Comparison of ENCODE assay signal across 21 cellular contexts in genomic region chr14:96263347-96264199, GRCh38. TPM values are rescaled to one million over a fixed set of nuclear protein-coding genes. Genes with fewer than 3 reads are reported as not detected.
A peak's percentile ranks its signal among the peaks of the same experiment; 100 is the strongest.
DNase-seq lines count a peak whose midpoint lies in the region; ATAC-seq, FAIRE-seq and TF ChIP-seq lines count a peak whose summit lies in the region.
"Had no signal": no experiment of that assay in that cellular context is flagged by ENCODE, and none has a peak within 500 bp of the region (broad histone marks: within the 10 kb centered on the region; RNA-seq: fewer than 3 reads in every experiment).

No MANE protein-coding gene starts in this region.

- H3K4me1 ChIP-seq in body of pancreas, result peaks cover 67% of the 10 kb centered on the region
- peaks cover 19% of the 10 kb centered on the region for H3K4me1 ChIP-seq in mucosa of descending colon (ENCODE audit: low read depth)
- H3K4me1 ChIP-seq: breast epithelium had no signal

- no peak for TF ChIP-seq POLR2A in GM12891 (IDR thresholded peaks at IDR 0.05; ENCODE audit: low read depth, low read length)
- TF ChIP-seq POLR2A in body of pancreas (IDR thresholded peaks at IDR 0.05), result no peak

- intact Hi-C loops in body of pancreas (cut with DNase I), result no loop called here
- intact Hi-C loops in mucosa of descending colon (cut with DNase I, micrococcal nuclease), result no loop called here
- intact Hi-C loops in posterior vena cava (cut with DNase I), result no loop called here

- no peak overlapping the region for H3K4me3 ChIP-seq in body of pancreas
- no peak overlapping the region for H3K4me3 ChIP-seq in mucosa of descending colon
- H3K4me3 ChIP-seq: BLaER1 treated with 17β-estradiol and CSF1 and Interleukin-3, amounts not matched to agents 10 nM and 100 nM; breast epithelium; heart right ventricle; upper lobe of left lung had no signal

- TF ChIP-seq CTCF in body of pancreas (IDR thresholded peaks at IDR 0.05), result no peak
- TF ChIP-seq CTCF in mucosa of descending colon (IDR thresholded peaks at IDR 0.05), result no peak

- no peak for FAIRE-seq in GM12891 (lab: Jason Lieb, UNC)
- FAIRE-seq: islet of Langerhans had no signal

- DNase-seq in GM12891 (ENCODE audit: insufficient read length, low spot score) (no peak), LoVo (ENCODE audit: low spot score) (peak; percentile 20), body of pancreas (peak in 1 of 4 donors; percentile 34), mucosa of descending colon (peak in 1 of 3 donors; percentile 59), ACHN (no peak), D341Med (ENCODE audit: low spot score) (no peak), posterior vena cava (ENCODE audit: low spot score) (no peak)
- DNase-seq: activated CD8-positive, alpha-beta T cell treated with anti-CD3 and anti-CD28 coated beads, Interleukin-2, amount 10 ng/mL, durations not matched to agents 7 days and 5 days; effector CD4-positive, alpha-beta T cell; heart right ventricle; NCI-H187; NCI-H446 treated with DMSO at 0.1 percent for 48 hours; stimulated activated CD4-positive, alpha-beta T cell treated with anti-CD3 and anti-CD28 coated beads, Interleukin-15, amount 100 ng/mL, for 24 hours; stimulated activated naive CD8-positive, alpha-beta T cell treated with anti-CD3 and anti-CD28 coated beads, Interleukin-15, Interleukin-2, amounts not matched to agents 100 U/mL and 50 U/mL, for 24 hours had no signal

- ATAC-seq in body of pancreas (no peak), mucosa of descending colon (peak; percentile 81), HG02884 (IDR thresholded peaks at IDR 0.05; ENCODE audit: unreplicated experiment) (no peak)
- ATAC-seq: activated CD8-positive, alpha-beta T cell treated with anti-CD3 and anti-CD28 coated beads, Interleukin-2, amount 10 ng/mL, durations not matched to agents 7 days and 5 days; heart right ventricle; Panc1; stimulated activated naive CD8-positive, alpha-beta T cell treated with anti-CD3 and anti-CD28 coated beads, Interleukin-15, Interleukin-2, amounts not matched to agents 100 U/mL and 50 U/mL, for 24 hours had no signal

- H3K27me3 ChIP-seq in body of pancreas, result no peaks in the 10 kb centered on the region
- H3K27me3 ChIP-seq: BLaER1 treated with 17β-estradiol and CSF1 and Interleukin-3, amounts not matched to agents 10 nM and 100 nM; breast epithelium; upper lobe of left lung had no signal

- H3K36me3 ChIP-seq in body of pancreas (replicated peaks in 1 of 2; ENCODE audit: insufficient read depth in 1 of 2, low read depth in 2 of 2), result no peaks in the 10 kb centered on the region
- no peaks in the 10 kb centered on the region for H3K36me3 ChIP-seq in mucosa of descending colon (ENCODE audit: low read depth)
- H3K36me3 ChIP-seq: BLaER1 treated with 17β-estradiol and CSF1 and Interleukin-3, amounts not matched to agents 10 nM and 100 nM; breast epithelium; heart right ventricle; upper lobe of left lung had no signal

- H3K9me3 ChIP-seq in body of pancreas, result no peaks in the 10 kb centered on the region
- H3K9me3 ChIP-seq in mucosa of descending colon, result no peaks in the 10 kb centered on the region
- H3K9me3 ChIP-seq: breast epithelium, upper lobe of left lung had no signal

- WGBS in body of pancreas, 2 donors, result 80% methylated on average over 11 to 20 of the region's 20 CpGs

- H3K27ac ChIP-seq in body of pancreas, result peak overlapping the region in 3 of 4 donors; percentile 20 to 93 (median 83)
- H3K27ac ChIP-seq: BLaER1 treated with 17β-estradiol and CSF1 and Interleukin-3, amounts not matched to agents 10 nM and 100 nM; breast epithelium; heart right ventricle; upper lobe of left lung had no signal

- in situ Hi-C loops in ACHN (cut with HindIII; ENCODE audit: low pct_ligation_motif_present, low pct_unique_long_range_greater_than_20kb, low sequenced_read_pairs), result no loop called here

TF ChIP-seq in GM12891, 5 proteins besides CTCF, POLR2A, EP300 and RAD21:
- TF ChIP-seq PAX5 (IDR thresholded peaks at IDR 0.05; ENCODE audit: insufficient read depth, low read length, severe bottlenecking) (no peak), SPI1 (IDR thresholded peaks at IDR 0.05; ENCODE audit: low read depth, low read length) (peak; percentile 5; the same call in 1 of the 2 replicates)

RNA-seq across cellular contexts. Expression of gene BDKRB1, which starts 7.6 kb away (rescaled TPM):
- polyA plus RNA-seq in GM12891 (2012; ENCODE audit: low read depth, missing spikeins), result 0.35 TPM
- total RNA-seq in body of pancreas, result not detected
- 10 to 100 TPM in 1 of 3 donors, 1 to 10 TPM in 2; 6.1 to 10.6 (median 7.7) TPM for total RNA-seq in mucosa of descending colon
- under 1 TPM; 0.24 to 0.56 TPM for total RNA-seq in posterior vena cava
- total RNA-seq: activated CD8-positive, alpha-beta T cell treated with anti-CD3 and anti-CD28 coated beads, Interleukin-2, amount 10 ng/mL, durations not matched to agents 7 days and 5 days; activated T-helper 1 cell treated with anti-CD3 and anti-CD28 coated beads, Interleukin-12 subunit alpha, Interleukin-12 subunit beta, Interleukin-2, Interleukin-4 antibody, amounts not matched to agents 30 ng/mL and 10 ng/mL and 1 ng/mL, durations not matched to agents 14 hours and 24 hours and 36 hours had no signal

RNA-seq across cellular contexts. Expression of gene BDKRB2, which starts 58.9 kb away (rescaled TPM):
- not detected for polyA plus RNA-seq in GM12891 (2012; ENCODE audit: low read depth, missing spikeins)
- total RNA-seq in body of pancreas, result 10 to 100 TPM in 1 of 2 donors, 1 to 10 TPM in 1; 9.6 to 11.4 TPM
- total RNA-seq in mucosa of descending colon, result 10 to 100 TPM; 18.7 to 38.6 (median 25.4) TPM
- 10 to 100 TPM in 1 of 2 donors, 1 to 10 TPM in 1; 4.6 to 10.3 TPM for total RNA-seq in posterior vena cava
- total RNA-seq: activated CD8-positive, alpha-beta T cell treated with anti-CD3 and anti-CD28 coated beads, Interleukin-2, amount 10 ng/mL, durations not matched to agents 7 days and 5 days; activated T-helper 1 cell treated with anti-CD3 and anti-CD28 coated beads, Interleukin-12 subunit alpha, Interleukin-12 subunit beta, Interleukin-2, Interleukin-4 antibody, amounts not matched to agents 30 ng/mL and 10 ng/mL and 1 ng/mL, durations not matched to agents 14 hours and 24 hours and 36 hours had no signal

Comparison
In these comparisons a context has a peak if more than half of its experiments do, and no peak if none do; other contexts are left out.
1. RNA of gene BDKRB1, which starts 7.6 kb away (total RNA-seq): 6.1 to 10.6 TPM in mucosa of descending colon; 0.24 to 0.56 TPM in posterior vena cava and not detected in body of pancreas; every median in the first group is over 4 times any median in the second.